ENCODE assay signal across 2 cellular contexts in genomic region chr12:6554168-6554989, GRCh38.
TF ChIP-seq lines count a peak whose summit lies in the region.

No MANE protein-coding gene starts in this region.

TF ChIP-seq in HEK293, 187 proteins besides CTCF, POLR2A, EP300 and RAD21 (continues in another document):
- TF ChIP-seq, protein P1, sequence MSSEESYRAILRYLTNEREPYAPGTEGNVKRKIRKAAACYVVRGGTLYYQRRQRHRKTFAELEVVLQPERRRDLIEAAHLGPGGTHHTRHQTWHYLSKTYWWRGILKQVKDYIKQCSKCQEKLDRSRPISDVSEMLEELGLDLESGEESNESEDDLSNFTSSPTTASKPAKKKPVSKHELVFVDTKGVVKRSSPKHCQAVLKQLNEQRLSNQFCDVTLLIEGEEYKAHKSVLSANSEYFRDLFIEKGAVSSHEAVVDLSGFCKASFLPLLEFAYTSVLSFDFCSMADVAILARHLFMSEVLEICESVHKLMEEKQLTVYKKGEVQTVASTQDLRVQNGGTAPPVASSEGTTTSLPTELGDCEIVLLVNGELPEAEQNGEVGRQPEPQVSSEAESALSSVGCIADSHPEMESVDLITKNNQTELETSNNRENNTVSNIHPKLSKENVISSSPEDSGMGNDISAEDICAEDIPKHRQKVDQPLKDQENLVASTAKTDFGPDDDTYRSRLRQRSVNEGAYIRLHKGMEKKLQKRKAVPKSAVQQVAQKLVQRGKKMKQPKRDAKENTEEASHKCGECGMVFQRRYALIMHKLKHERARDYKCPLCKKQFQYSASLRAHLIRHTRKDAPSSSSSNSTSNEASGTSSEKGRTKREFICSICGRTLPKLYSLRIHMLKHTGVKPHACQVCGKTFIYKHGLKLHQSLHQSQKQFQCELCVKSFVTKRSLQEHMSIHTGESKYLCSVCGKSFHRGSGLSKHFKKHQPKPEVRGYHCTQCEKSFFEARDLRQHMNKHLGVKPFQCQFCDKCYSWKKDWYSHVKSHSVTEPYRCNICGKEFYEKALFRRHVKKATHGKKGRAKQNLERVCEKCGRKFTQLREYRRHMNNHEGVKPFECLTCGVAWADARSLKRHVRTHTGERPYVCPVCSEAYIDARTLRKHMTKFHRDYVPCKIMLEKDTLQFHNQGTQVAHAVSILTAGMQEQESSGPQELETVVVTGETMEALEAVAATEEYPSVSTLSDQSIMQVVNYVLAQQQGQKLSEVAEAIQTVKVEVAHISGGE (tag by site-specific recombination; conservative IDR thresholded peaks at IDR 0.05; ENCODE audit: low read depth) = no peak
- TF ChIP-seq ZNF549 (tag by site-specific recombination; IDR thresholded peaks at IDR 0.05) (no peak), GLIS2 (tag by site-specific recombination; IDR thresholded peaks at IDR 0.05) (peak; percentile 67; the same call in 1 of the 2 replicates), ZNF10 (tag by site-specific recombination; IDR thresholded peaks at IDR 0.05) (0 out of 2 replicates have a peak, but pooled peaks have one; percentile 60), ZNF24 (tag by site-specific recombination; IDR thresholded peaks at IDR 0.05) (peak; percentile 78), PRDM1 (tag by site-specific recombination; IDR thresholded peaks at IDR 0.05) (peak; percentile 98), ZBTB44 (tag by site-specific recombination; IDR thresholded peaks at IDR 0.05) (no peak), ZNF626 (tag by site-specific recombination; IDR thresholded peaks at IDR 0.05) (no peak), ZNF394 (tag by site-specific recombination; IDR thresholded peaks at IDR 0.05; ENCODE audit: borderline replicate concordance) (peak; percentile 95), ZBTB48 (tag by site-specific recombination; IDR thresholded peaks at IDR 0.05) (peak; percentile 83), KLF8 (tag by site-specific recombination; IDR thresholded peaks at IDR 0.05) (peak; percentile 38; the same call in 1 of the 2 replicates), SP3 (tag by site-specific recombination; IDR thresholded peaks at IDR 0.05) (peak; percentile 63), ZNF707 (tag by site-specific recombination; IDR thresholded peaks at IDR 0.05) (no peak), ZNF571 (tag by site-specific recombination; IDR thresholded peaks at IDR 0.05) (no peak), IKZF3 (tag by site-specific recombination; IDR thresholded peaks at IDR 0.05) (peak; percentile 82; the same call in 1 of the 2 replicates), SCRT1 (tag by site-specific recombination; IDR thresholded peaks at IDR 0.05; ENCODE audit: borderline replicate concordance) (no peak), TCF7L2 (IDR thresholded peaks at IDR 0.05; ENCODE audit: borderline replicate concordance, low read depth, low read length) (peak; percentile 95), ZXDB (tag by site-specific recombination; IDR thresholded peaks at IDR 0.05) (peak; percentile 64; the same call in 1 of the 2 replicates), ZSCAN16 (tag by site-specific recombination; IDR thresholded peaks at IDR 0.05) (no peak), YY2 (tag by site-specific recombination; IDR thresholded peaks at IDR 0.05) (no peak), ZNF664 (tag by site-specific recombination; IDR thresholded peaks at IDR 0.05) (no peak), WT1 (tag by site-specific recombination; IDR thresholded peaks at IDR 0.05) (peak; percentile 88)
- TF ChIP-seq, protein P2, sequence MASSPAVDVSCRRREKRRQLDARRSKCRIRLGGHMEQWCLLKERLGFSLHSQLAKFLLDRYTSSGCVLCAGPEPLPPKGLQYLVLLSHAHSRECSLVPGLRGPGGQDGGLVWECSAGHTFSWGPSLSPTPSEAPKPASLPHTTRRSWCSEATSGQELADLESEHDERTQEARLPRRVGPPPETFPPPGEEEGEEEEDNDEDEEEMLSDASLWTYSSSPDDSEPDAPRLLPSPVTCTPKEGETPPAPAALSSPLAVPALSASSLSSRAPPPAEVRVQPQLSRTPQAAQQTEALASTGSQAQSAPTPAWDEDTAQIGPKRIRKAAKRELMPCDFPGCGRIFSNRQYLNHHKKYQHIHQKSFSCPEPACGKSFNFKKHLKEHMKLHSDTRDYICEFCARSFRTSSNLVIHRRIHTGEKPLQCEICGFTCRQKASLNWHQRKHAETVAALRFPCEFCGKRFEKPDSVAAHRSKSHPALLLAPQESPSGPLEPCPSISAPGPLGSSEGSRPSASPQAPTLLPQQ (tag by site-specific recombination; IDR thresholded peaks at IDR 0.05) = peak; percentile 93

TF ChIP-seq in HepG2, 621 proteins besides CTCF, POLR2A, EP300 and RAD21 (continues in another document):
- TF ChIP-seq DNMT3B (CRISPR knock-in tag; conservative IDR thresholded peaks at IDR 0.05) = no peak
- no peak for TF ChIP-seq ZNF296 (CRISPR knock-in tag; conservative IDR thresholded peaks at IDR 0.05)
- TF ChIP-seq ESRRA (CRISPR knock-in tag; IDR thresholded peaks at IDR 0.05; ENCODE audit: low read depth) = no peak
- no peak for TF ChIP-seq GLI4 (CRISPR knock-in tag; IDR thresholded peaks at IDR 0.05; ENCODE audit: borderline replicate concordance)
- TF ChIP-seq, protein P3, sequence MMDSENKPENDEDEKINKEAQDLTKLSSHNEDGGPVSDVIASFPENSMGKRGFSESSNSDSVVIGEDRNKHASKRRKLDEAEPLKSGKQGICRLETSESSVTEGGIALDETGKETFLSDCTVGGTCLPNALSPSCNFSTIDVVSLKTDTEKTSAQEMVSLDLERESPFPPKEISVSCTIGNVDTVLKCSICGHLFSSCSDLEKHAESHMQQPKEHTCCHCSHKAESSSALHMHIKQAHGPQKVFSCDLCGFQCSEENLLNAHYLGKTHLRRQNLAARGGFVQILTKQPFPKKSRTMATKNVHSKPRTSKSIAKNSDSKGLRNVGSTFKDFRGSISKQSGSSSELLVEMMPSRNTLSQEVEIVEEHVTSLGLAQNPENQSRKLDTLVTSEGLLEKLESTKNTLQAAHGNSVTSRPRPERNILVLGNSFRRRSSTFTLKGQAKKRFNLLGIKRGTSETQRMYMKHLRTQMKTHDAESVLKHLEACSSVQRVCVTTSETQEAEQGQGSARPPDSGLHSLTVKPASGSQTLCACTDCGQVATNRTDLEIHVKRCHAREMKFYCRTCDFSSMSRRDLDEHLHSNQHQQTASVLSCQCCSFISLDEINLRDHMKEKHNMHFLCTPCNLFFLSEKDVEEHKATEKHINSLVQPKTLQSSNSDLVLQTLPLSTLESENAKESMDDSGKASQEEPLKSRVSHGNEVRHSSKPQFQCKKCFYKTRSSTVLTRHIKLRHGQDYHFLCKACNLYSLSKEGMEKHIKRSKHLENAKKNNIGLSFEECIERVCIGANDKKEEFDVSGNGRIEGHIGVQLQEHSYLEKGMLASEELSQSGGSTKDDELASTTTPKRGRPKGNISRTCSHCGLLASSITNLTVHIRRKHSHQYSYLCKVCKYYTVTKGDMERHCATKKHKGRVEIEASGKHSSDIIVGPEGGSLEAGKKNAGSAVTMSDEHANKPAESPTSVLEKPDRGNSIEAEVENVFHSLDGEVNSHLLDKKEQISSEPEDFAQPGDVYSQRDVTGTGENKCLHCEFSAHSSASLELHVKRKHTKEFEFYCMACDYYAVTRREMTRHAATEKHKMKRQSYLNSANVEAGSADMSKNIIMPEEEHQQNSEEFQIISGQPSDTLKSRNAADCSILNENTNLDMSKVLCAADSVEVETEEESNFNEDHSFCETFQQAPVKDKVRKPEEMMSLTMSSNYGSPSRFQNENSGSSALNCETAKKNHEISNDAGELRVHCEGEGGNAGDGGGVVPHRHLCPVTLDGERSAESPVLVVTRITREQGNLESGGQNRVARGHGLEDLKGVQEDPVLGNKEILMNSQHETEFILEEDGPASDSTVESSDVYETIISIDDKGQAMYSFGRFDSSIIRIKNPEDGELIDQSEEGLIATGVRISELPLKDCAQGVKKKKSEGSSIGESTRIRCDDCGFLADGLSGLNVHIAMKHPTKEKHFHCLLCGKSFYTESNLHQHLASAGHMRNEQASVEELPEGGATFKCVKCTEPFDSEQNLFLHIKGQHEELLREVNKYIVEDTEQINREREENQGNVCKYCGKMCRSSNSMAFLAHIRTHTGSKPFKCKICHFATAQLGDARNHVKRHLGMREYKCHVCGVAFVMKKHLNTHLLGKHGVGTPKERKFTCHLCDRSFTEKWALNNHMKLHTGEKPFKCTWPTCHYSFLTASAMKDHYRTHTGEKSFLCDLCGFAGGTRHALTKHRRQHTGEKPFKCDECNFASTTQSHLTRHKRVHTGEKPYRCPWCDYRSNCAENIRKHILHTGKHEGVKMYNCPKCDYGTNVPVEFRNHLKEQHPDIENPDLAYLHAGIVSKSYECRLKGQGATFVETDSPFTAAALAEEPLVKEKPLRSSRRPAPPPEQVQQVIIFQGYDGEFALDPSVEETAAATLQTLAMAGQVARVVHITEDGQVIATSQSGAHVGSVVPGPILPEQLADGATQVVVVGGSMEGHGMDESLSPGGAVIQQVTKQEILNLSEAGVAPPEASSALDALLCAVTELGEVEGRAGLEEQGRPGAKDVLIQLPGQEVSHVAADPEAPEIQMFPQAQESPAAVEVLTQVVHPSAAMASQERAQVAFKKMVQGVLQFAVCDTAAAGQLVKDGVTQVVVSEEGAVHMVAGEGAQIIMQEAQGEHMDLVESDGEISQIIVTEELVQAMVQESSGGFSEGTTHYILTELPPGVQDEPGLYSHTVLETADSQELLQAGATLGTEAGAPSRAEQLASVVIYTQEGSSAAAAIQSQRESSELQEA (CRISPR knock-in tag; IDR thresholded peaks at IDR 0.05; ENCODE audit: not compliant biosample characterization) = no peak
- TF ChIP-seq TBL1XR1 (IDR thresholded peaks at IDR 0.05; ENCODE audit: borderline replicate concordance, low read length, partially characterized antibody) = peak; percentile 17
- TF ChIP-seq AGO2 (optimal IDR thresholded peaks at IDR 0.05; ENCODE audit: low read depth, low read length) = no peak
- TF ChIP-seq CENPX (CRISPR knock-in tag; IDR thresholded peaks at IDR 0.05) = no peak
- no peak for TF ChIP-seq ATF1 (CRISPR knock-in tag; IDR thresholded peaks at IDR 0.05)
- no peak for TF ChIP-seq AKNA (CRISPR knock-in tag; IDR thresholded peaks at IDR 0.05; ENCODE audit: borderline replicate concordance)
- TF ChIP-seq ZNF775 (CRISPR knock-in tag; IDR thresholded peaks at IDR 0.05; ENCODE audit: borderline replicate concordance) = 0 out of 2 replicates have a peak, but pooled peaks have one; percentile 27
- no peak for TF ChIP-seq DBP (CRISPR knock-in tag; IDR thresholded peaks at IDR 0.05; ENCODE audit: not compliant biosample characterization)
- no peak for TF ChIP-seq ZNF260 (CRISPR knock-in tag; IDR thresholded peaks at IDR 0.05; ENCODE audit: borderline replicate concordance, low read depth)
- TF ChIP-seq, protein P4, sequence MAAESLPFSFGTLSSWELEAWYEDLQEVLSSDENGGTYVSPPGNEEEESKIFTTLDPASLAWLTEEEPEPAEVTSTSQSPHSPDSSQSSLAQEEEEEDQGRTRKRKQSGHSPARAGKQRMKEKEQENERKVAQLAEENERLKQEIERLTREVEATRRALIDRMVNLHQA (CRISPR knock-in tag; IDR thresholded peaks at IDR 0.05) = no peak
- no peak for TF ChIP-seq ZNF44 (CRISPR knock-in tag; IDR thresholded peaks at IDR 0.05)
- TF ChIP-seq, protein P5, sequence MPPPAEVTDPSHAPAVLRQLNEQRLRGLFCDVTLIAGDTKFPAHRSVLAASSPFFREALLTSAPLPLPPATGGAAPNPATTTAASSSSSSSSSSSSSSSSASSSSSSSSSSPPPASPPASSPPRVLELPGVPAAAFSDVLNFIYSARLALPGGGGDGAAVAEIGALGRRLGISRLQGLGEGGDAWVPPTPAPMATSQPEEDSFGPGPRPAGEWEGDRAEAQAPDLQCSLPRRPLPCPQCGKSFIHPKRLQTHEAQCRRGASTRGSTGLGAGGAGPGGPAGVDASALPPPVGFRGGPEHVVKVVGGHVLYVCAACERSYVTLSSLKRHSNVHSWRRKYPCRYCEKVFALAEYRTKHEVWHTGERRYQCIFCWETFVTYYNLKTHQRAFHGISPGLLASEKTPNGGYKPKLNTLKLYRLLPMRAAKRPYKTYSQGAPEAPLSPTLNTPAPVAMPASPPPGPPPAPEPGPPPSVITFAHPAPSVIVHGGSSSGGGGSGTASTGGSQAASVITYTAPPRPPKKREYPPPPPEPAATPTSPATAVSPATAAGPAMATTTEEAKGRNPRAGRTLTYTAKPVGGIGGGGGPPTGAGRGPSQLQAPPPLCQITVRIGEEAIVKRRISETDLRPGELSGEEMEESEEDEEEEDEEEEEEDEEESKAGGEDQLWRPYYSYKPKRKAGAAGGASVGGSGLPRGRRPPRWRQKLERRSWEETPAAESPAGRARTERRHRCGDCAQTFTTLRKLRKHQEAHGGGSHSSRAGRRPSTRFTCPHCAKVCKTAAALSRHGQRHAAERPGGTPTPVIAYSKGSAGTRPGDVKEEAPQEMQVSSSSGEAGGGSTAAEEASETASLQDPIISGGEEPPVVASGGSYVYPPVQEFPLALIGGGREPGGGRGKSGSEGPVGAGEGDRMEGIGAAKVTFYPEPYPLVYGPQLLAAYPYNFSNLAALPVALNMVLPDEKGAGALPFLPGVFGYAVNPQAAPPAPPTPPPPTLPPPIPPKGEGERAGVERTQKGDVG (CRISPR knock-in tag; IDR thresholded peaks at IDR 0.05; ENCODE audit: borderline replicate concordance) = no peak
